Comparison of ENCODE assay signal across 8 cellular contexts in genomic region chr15:65791335-65792129, GRCh38.
A peak's percentile ranks its signal among the peaks of the same experiment; 100 is the strongest.
DNase-seq lines count a peak whose midpoint lies in the region; ATAC-seq and TF ChIP-seq lines count a peak whose summit lies in the region.

No MANE protein-coding gene starts in this region.

- peaks cover 21% of the 10 kb centered on the region for H3K4me1 Mint-ChIP-seq in memory B cell

- no peaks in the 10 kb centered on the region for H3K36me3 Mint-ChIP-seq in memory B cell

- POLR2A ChIA-PET in AG04449 (lab: Yijun Ruan, JAX) = interaction anchor here (0.7 to 1.4 kb wide), 2 partner anchors 77 to 180 kb away, joined by 4 read pairs; partner anchors contain the start of genes INTS14 and RAB11A

- peak overlapping the region; percentile 100 for H3K27ac Mint-ChIP-seq in memory B cell

- H3K27me3 Mint-ChIP-seq in memory B cell = no peaks in the 10 kb centered on the region

- no peaks in the 10 kb centered on the region for H3K9me3 Mint-ChIP-seq in memory B cell

- peak overlapping the region; percentile 88 for H3K4me3 Mint-ChIP-seq in memory B cell

- H3K4me3 ChIP-seq in AG04449 (ENCODE audit: low read depth, low read length) = peak overlapping the region; percentile 92

- DNase-seq in AG04449 (ENCODE audit: low read depth, low spot score) (no peak), NCI-H146 treated with DMSO at 0.1 percent for 48 hours (lab: John Stamatoyannopoulos, UW; ENCODE audit: unreplicated experiment) (peak; percentile 18), memory B cell (ENCODE audit: low spot score in 2 of 2) (peak; percentile 58 to 60)
- peak; percentile 38 for DNase-seq in activated CD4-positive, alpha-beta T cell treated with anti-CD3 and anti-CD28 coated beads, Interleukin-2, amount 50 U/mL, for 1 hour
- peak; percentile 53 for DNase-seq in effector CD8-positive, alpha-beta T cell (lab: John Stamatoyannopoulos, UW)
- peak; percentile 17 to 38 for DNase-seq in stimulated activated CD8-positive, alpha-beta memory T cell treated with anti-CD3 and anti-CD28 coated beads, Interleukin-7, amount 100 ng/mL, for 1 hour (ENCODE audit: low read depth in 2 of 2)

- no peak for TF ChIP-seq CTCF in AG04449 (IDR thresholded peaks at IDR 0.05; ENCODE audit: insufficient read depth, low read length, missing control alignments)

- peak; percentile 47 for ATAC-seq in GM19324 (IDR thresholded peaks at IDR 0.05; ENCODE audit: low FRiP score, unreplicated experiment)
- no peak for ATAC-seq in memory B cell (ENCODE audit: low read depth)
- ATAC-seq in GM21360 (IDR thresholded peaks at IDR 0.05; ENCODE audit: unreplicated experiment) = no peak

- CTCF ChIA-PET in AG04449 (lab: Yijun Ruan, JAX) = interaction anchor here (0.6 to 1.3 kb wide), 7 partner anchors 13 to 153 kb away, joined by 3 to 5 read pairs (median 3); no protein-coding TSS in a partner anchor
